ENCODE assay signal across 11 cellular contexts in genomic region chr12:43914923-43915468, GRCh38.
DNase-seq lines count a peak whose midpoint lies in the region; ATAC-seq and TF ChIP-seq lines count a peak whose summit lies in the region.
"Had no signal": no experiment of that assay in that cellular context is flagged by ENCODE, and none has a peak within 500 bp of the region (broad histone marks: within the 10 kb centered on the region; RNA-seq: fewer than 3 reads in every experiment).

No MANE protein-coding gene starts in this region.

- H3K36me3 Mint-ChIP-seq in progenitor cell of endocrine pancreas (ENCODE audit: insufficient read depth) = no peaks in the 10 kb centered on the region
- H3K36me3 Mint-ChIP-seq: activated naive CD4-positive, alpha-beta T cell treated with anti-CD3 and anti-CD28 coated beads, Interleukin-2, amount 10 ng/mL, durations not matched to agents 7 days and 5 days had no signal

- H3K9me3 Mint-ChIP-seq in progenitor cell of endocrine pancreas (ENCODE audit: low read depth) = no peaks in the 10 kb centered on the region
- H3K9me3 Mint-ChIP-seq: activated naive CD4-positive, alpha-beta T cell treated with anti-CD3 and anti-CD28 coated beads, Interleukin-2, amount 10 ng/mL, durations not matched to agents 7 days and 5 days had no signal

- H3K9me3 ChIP-seq in stomach = no peaks in the 10 kb centered on the region

- H3K36me3 ChIP-seq in KMS-11 (ENCODE audit: insufficient read depth) (no peaks in the 10 kb centered on the region), stomach (no peaks in the 10 kb centered on the region)

- no peaks in the 10 kb centered on the region for H3K4me1 Mint-ChIP-seq in progenitor cell of endocrine pancreas (ENCODE audit: low read depth)
- H3K4me1 Mint-ChIP-seq: activated naive CD4-positive, alpha-beta T cell treated with anti-CD3 and anti-CD28 coated beads, Interleukin-2, amount 10 ng/mL, durations not matched to agents 7 days and 5 days had no signal

- no peak overlapping the region for H3K4me3 Mint-ChIP-seq in progenitor cell of endocrine pancreas (ENCODE audit: low read depth)
- H3K4me3 Mint-ChIP-seq: activated naive CD4-positive, alpha-beta T cell treated with anti-CD3 and anti-CD28 coated beads, Interleukin-2, amount 10 ng/mL, durations not matched to agents 7 days and 5 days had no signal

- intact Hi-C loops in stomach (cut with DNase I; ENCODE audit: low total_unique reads) = no loop called here

- H3K27me3 ChIP-seq in KMS-11 (ENCODE audit: insufficient read depth, low read depth) (no peaks in the 10 kb centered on the region), stomach (no peaks in the 10 kb centered on the region)

- TF ChIP-seq POLR2A in stomach (IDR thresholded peaks at IDR 0.05) = no peak

- TF ChIP-seq EP300 in stomach (IDR thresholded peaks at IDR 0.05) = no peak

- H3K27me3 Mint-ChIP-seq in progenitor cell of endocrine pancreas = no peaks in the 10 kb centered on the region
- H3K27me3 Mint-ChIP-seq: activated naive CD4-positive, alpha-beta T cell treated with anti-CD3 and anti-CD28 coated beads, Interleukin-2, amount 10 ng/mL, durations not matched to agents 7 days and 5 days had no signal

- no peaks in the 10 kb centered on the region for H3K79me2 ChIP-seq in KMS-11 (ENCODE audit: insufficient read depth, low read depth)

- DNase-seq in NCI-H510A treated with DMSO at 0.1 percent for 48 hours (lab: John Stamatoyannopoulos, UW) (peak; percentile 4), NCI-H510A (lab: John Stamatoyannopoulos, UW) (no peak), choroid plexus epithelial cell (ENCODE audit: low read depth) (peak; percentile 26), progenitor cell of endocrine pancreas (ENCODE audit: low spot score, unreplicated experiment) (no peak), stomach (no peak), germinal center (ENCODE audit: low spot score) (no peak)
- DNase-seq: activated naive CD4-positive, alpha-beta T cell treated with anti-CD3 and anti-CD28 coated beads, Interleukin-2, amount 10 ng/mL, durations not matched to agents 7 days and 5 days; T-helper 9 cell had no signal

- no peak overlapping the region for H3K27ac ChIP-seq in KMS-11
- no peak overlapping the region for H3K27ac ChIP-seq in stomach
- H3K27ac ChIP-seq: epithelial cell of prostate had no signal

- no peak overlapping the region for H3K9ac ChIP-seq in KMS-11

- H3K4me3 ChIP-seq in KMS-11 (IDR thresholded peaks at IDR 0.05; ENCODE audit: insufficient read depth, low read depth, low read length) (no peak overlapping the region), choroid plexus epithelial cell (ENCODE audit: low read depth, low read length) (no peak overlapping the region), stomach (no peak overlapping the region)

- no peak overlapping the region for H2AFZ ChIP-seq in KMS-11 (ENCODE audit: low read depth)

- TF ChIP-seq CTCF in KMS-11 (conservative IDR thresholded peaks at IDR 0.05; ENCODE audit: low read depth, low read length) (peak; percentile 43; the same call in 1 of the 2 replicates), choroid plexus epithelial cell (conservative IDR thresholded peaks at IDR 0.05; ENCODE audit: low read depth, low read length) (peak; percentile 49), progenitor cell of endocrine pancreas (IDR thresholded peaks at IDR 0.05; ENCODE audit: unreplicated experiment) (peak; percentile 38), stomach (IDR thresholded peaks at IDR 0.05) (no peak)

- H3K4me1 ChIP-seq in KMS-11 (ENCODE audit: low read depth, poor library complexity, severe bottlenecking) (no peaks in the 10 kb centered on the region), stomach (no peaks in the 10 kb centered on the region)

- H3K27ac Mint-ChIP-seq in progenitor cell of endocrine pancreas = no peak overlapping the region
- H3K27ac Mint-ChIP-seq: activated naive CD4-positive, alpha-beta T cell treated with anti-CD3 and anti-CD28 coated beads, Interleukin-2, amount 10 ng/mL, durations not matched to agents 7 days and 5 days had no signal

- ATAC-seq in HG02678 (IDR thresholded peaks at IDR 0.05; ENCODE audit: unreplicated experiment) = no peak

- H3K4me2 ChIP-seq in KMS-11 = no peak overlapping the region

- 70 to 89% (median 73%) methylated on average over 3 of the region's 3 CpGs for WGBS in stomach, 5 donors

- H4K20me1 ChIP-seq in KMS-11 (ENCODE audit: insufficient read depth) = no peaks in the 10 kb centered on the region

Comparison
In these comparisons a context has a peak if more than half of its experiments do, and no peak if none do; other contexts are left out.
1. DNase-seq: peak in NCI-H510A treated with DMSO at 0.1 percent for 48 hours (single experiment) and choroid plexus epithelial cell (single experiment); none in NCI-H510A (single experiment), progenitor cell of endocrine pancreas (single experiment), stomach (single experiment) and germinal center (single experiment).
2. CTCF ChIP-seq: peak in KMS-11 (single experiment), choroid plexus epithelial cell (single experiment) and progenitor cell of endocrine pancreas (single experiment); none in stomach (0 of 7).